1 cellular context compared by ENCODE assay signal in genomic region chr1:179104851-179105250, GRCh38.
TF ChIP-seq lines count a peak whose summit lies in the region.

No MANE protein-coding gene starts in this region.

TF ChIP-seq in HepG2, 621 proteins besides CTCF, POLR2A, EP300 and RAD21 (continued from another document):
- TF ChIP-seq, protein P1, sequence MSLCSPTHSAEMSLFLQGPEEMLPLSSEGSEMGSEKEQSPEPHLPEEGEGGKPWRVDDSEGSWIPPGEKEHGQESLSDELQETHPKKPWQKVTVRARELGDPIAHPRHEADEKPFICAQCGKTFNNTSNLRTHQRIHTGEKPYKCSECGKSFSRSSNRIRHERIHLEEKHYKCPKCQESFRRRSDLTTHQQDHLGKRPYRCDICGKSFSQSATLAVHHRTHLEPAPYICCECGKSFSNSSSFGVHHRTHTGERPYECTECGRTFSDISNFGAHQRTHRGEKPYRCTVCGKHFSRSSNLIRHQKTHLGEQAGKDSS (CRISPR knock-in tag; IDR thresholded peaks at IDR 0.05; ENCODE audit: borderline replicate concordance, low read depth) = no peak; the same call in 1 of the 2 replicates
- TF ChIP-seq YEATS4 (CRISPR knock-in tag; IDR thresholded peaks at IDR 0.05; ENCODE audit: borderline replicate concordance) (peak; percentile 21; the same call in 1 of the 2 replicates), ZNF629 (CRISPR knock-in tag; conservative IDR thresholded peaks at IDR 0.05) (0 out of 2 replicates have a peak, but pooled peaks have one; percentile 33), SAP130 (CRISPR knock-in tag; IDR thresholded peaks at IDR 0.05; ENCODE audit: low read depth) (peak; percentile 85), MEIS2 (CRISPR knock-in tag; IDR thresholded peaks at IDR 0.05) (peak; percentile 86), MIER3 (CRISPR knock-in tag; IDR thresholded peaks at IDR 0.05; ENCODE audit: borderline replicate concordance) (peak; percentile 93; the same call in 1 of the 2 replicates)
TF ChIP-seq in HepG2: peak in this region for 168.
